ENCODE assay signal across 21 cellular contexts in genomic region chr5:128315671-128316070, GRCh38.
"Had no signal": no experiment of that assay in that cellular context is flagged by ENCODE, and none has a peak within 500 bp of the region (broad histone marks: within the 10 kb centered on the region; RNA-seq: fewer than 3 reads in every experiment).

No MANE protein-coding gene starts in this region.

- H3K9me3 ChIP-seq: colonic mucosa, heart left ventricle, prostate gland, right lobe of liver, suprapubic skin, thyroid gland, upper lobe of left lung, uterus had no signal

- H3K27ac ChIP-seq: colonic mucosa, heart left ventricle, neural progenitor cell, parathyroid adenoma, prostate gland, right lobe of liver, suprapubic skin, thyroid gland, upper lobe of left lung, uterus had no signal

- H3K27me3 ChIP-seq: colonic mucosa, heart left ventricle, neural progenitor cell, right lobe of liver, suprapubic skin, thyroid gland, upper lobe of left lung, uterus had no signal

- H3K79me2 ChIP-seq: parathyroid adenoma had no signal

- DNase-seq: colonic mucosa; dermis blood vessel endothelial cell; heart left ventricle; hippocampal formation; kidney glomerular epithelial cell; nucleus accumbens; retina; right lobe of liver; stimulated activated CD4-positive, alpha-beta T cell treated with anti-CD3 and anti-CD28 coated beads, Interleukin-4, amount 100 ng/mL, for 1 hour; stimulated activated CD8-positive, alpha-beta memory T cell treated with anti-CD3 and anti-CD28 coated beads, Interleukin-4, amount 100 ng/mL, for 48 hours; stimulated activated naive CD8-positive, alpha-beta T cell treated with anti-CD3 and anti-CD28 coated beads, Interleukin-15, Interleukin-2, amounts not matched to agents 100 U/mL and 50 U/mL, for 24 hours; thyroid gland; upper lobe of left lung; uterus had no signal

- ATAC-seq: heart left ventricle; left lobe of liver; natural killer cell treated with Interleukin-12 subunit alpha and Interleukin-12 subunit beta and Interleukin-15 and Interleukin-18, amount 100 ng/mL, for 72 hours; right lobe of liver; stimulated activated effector memory CD8-positive, alpha-beta T cell treated with anti-CD3 and anti-CD28 coated beads, Interleukin-12 subunit alpha, Interleukin-12 subunit beta, amount 100 ng/mL, for 72 hours; stimulated activated naive CD8-positive, alpha-beta T cell treated with anti-CD3 and anti-CD28 coated beads, Interleukin-15, Interleukin-2, amounts not matched to agents 100 U/mL and 50 U/mL, for 24 hours had no signal

- H3K4me1 ChIP-seq: colonic mucosa, heart left ventricle, neural progenitor cell, parathyroid adenoma, prostate gland, right lobe of liver, suprapubic skin, thyroid gland, upper lobe of left lung, uterus had no signal

- H3K4me2 ChIP-seq: neural progenitor cell had no signal

- H2AFZ ChIP-seq: neural progenitor cell, parathyroid adenoma had no signal

- H3K36me3 ChIP-seq: colonic mucosa, neural progenitor cell, prostate gland, right lobe of liver, suprapubic skin, thyroid gland, upper lobe of left lung, uterus had no signal

- H3K4me3 ChIP-seq: colonic mucosa, heart left ventricle, neural progenitor cell, prostate gland, right lobe of liver, suprapubic skin, thyroid gland, upper lobe of left lung, uterus had no signal
